1 cellular context compared by ENCODE assay signal in genomic region chr15:90266061-90266431, GRCh38.
TF ChIP-seq lines count a peak whose summit lies in the region.

No MANE protein-coding gene starts in this region.

TF ChIP-seq in SK-N-SH, 30 proteins besides CTCF, POLR2A, EP300 and RAD21:
- TF ChIP-seq PBX3 (IDR thresholded peaks at IDR 0.05) (no peak), NRF1 (IDR thresholded peaks at IDR 0.05; ENCODE audit: low read depth, low read length) (no peak), MXI1 (IDR thresholded peaks at IDR 0.05; ENCODE audit: low read depth, low read length) (peak; percentile 59)
